Comparison of ENCODE assay signal across 9 cellular contexts in genomic region chr18:31206787-31207381, GRCh38. TPM values are rescaled to one million over a fixed set of nuclear protein-coding genes. Genes with fewer than 3 reads are reported as not detected.
DNase-seq lines count a peak whose midpoint lies in the region; ATAC-seq, FAIRE-seq and TF ChIP-seq lines count a peak whose summit lies in the region.
"Had no signal": no experiment of that assay in that cellular context is flagged by ENCODE, and none has a peak within 500 bp of the region (broad histone marks: within the 10 kb centered on the region; RNA-seq: fewer than 3 reads in every experiment).

No MANE protein-coding gene starts in this region.

- TF ChIP-seq EP300 in upper lobe of left lung (IDR thresholded peaks at IDR 0.05) = no peak

- H3K36me3 ChIP-seq in keratinocyte (ENCODE audit: control insufficient read depth in 2 of 2, extremely low read depth in 1 of 2, insufficient read depth in 2 of 2, low read length in 2 of 2) = no peaks in the 10 kb centered on the region
- H3K36me3 ChIP-seq in upper lobe of left lung = no peaks in the 10 kb centered on the region

- peak overlapping the region; percentile 77 for H3K4me2 ChIP-seq in keratinocyte (ENCODE audit: control insufficient read depth, extremely low read depth, insufficient read depth, low read depth, low read length)

- WGBS in upper lobe of left lung, 2 donors = 8 to 14% methylated on average over 11 of the region's 11 CpGs

- dilution Hi-C loops in keratinocyte (cut with MboI; ENCODE audit: extremely low pct_ligation_motif_present, low sequenced_read_pairs) = no loop called here

- peak overlapping the region; percentile 7; the same call in 1 of the 2 replicates for H3K4me3 ChIP-seq in GM12864 (ENCODE audit: low read depth, low read length)
- H3K4me3 ChIP-seq in keratinocyte (ENCODE audit: control insufficient read depth in 2 of 3, extremely low read depth in 1 of 3, insufficient read depth in 2 of 3, low read depth in 1 of 3, low read length in 3 of 3) = peak overlapping the region; percentile 23 to 46 (median 32)
- peak overlapping the region in 1 of 4 donors; percentile 11 for H3K4me3 ChIP-seq in upper lobe of left lung

- peak; percentile 54 for DNase-seq in GM12864 (ENCODE audit: low read depth)
- DNase-seq in HPDE6-E6E7 (ENCODE audit: extremely low spot score) = peak; percentile 86
- DNase-seq in T1000 (lab: John Stamatoyannopoulos, UW) = peak; percentile 53
- peak; percentile 77 for DNase-seq in keratinocyte (ENCODE audit: low read depth, low spot score)
- peak in 1 of 2 donors; percentile 89 for DNase-seq in upper lobe of left lung
- no peak for DNase-seq in NCI-H226
- DNase-seq in NCI-H526 (lab: John Stamatoyannopoulos, UW) = no peak

- H3K4me1 ChIP-seq in keratinocyte (ENCODE audit: control insufficient read depth, extremely low read depth, insufficient read depth, low read length) (peaks cover 59% of the 10 kb centered on the region), upper lobe of left lung (peaks cover 3 to 12% (median 6%) of the 10 kb centered on the region in 4 donors)

- no peaks in the 10 kb centered on the region for H4K20me1 ChIP-seq in keratinocyte (ENCODE audit: control insufficient read depth, extremely low read depth, insufficient read depth, low read length)

- FAIRE-seq in keratinocyte (lab: Jason Lieb, UNC) = peak; percentile 95

- TF ChIP-seq CTCF in GM12864 (IDR thresholded peaks at IDR 0.05; ENCODE audit: low read depth, low read length, missing control alignments) = peak; percentile 62
- peak; percentile 6 to 47 (median 29) for TF ChIP-seq CTCF in keratinocyte (optimal IDR thresholded peaks at IDR 0.05 in 1 of 3, IDR thresholded peaks at IDR 0.05 in 1 of 3, conservative IDR thresholded peaks at IDR 0.05 in 1 of 3; ENCODE audit: extremely low read depth in 1 of 3, insufficient read depth in 2 of 3, low read length in 3 of 3)
- peak in 5 of 6 experiments; percentile 32 to 68 (median 46) for TF ChIP-seq CTCF in upper lobe of left lung (IDR thresholded peaks at IDR 0.05)

- peak overlapping the region; percentile 45 for H2AFZ ChIP-seq in keratinocyte (ENCODE audit: control insufficient read depth, low read length)

- H3K9me3 ChIP-seq in keratinocyte (ENCODE audit: control insufficient read depth, low read depth, low read length) (no peaks in the 10 kb centered on the region), upper lobe of left lung (no peaks in the 10 kb centered on the region)

- H3K27ac ChIP-seq in keratinocyte (ENCODE audit: control insufficient read depth, insufficient read depth, low read length) (peak overlapping the region; percentile 73), upper lobe of left lung (peak overlapping the region in 2 of 4 donors; percentile 36 to 58)

- no peaks in the 10 kb centered on the region for H3K9me1 ChIP-seq in keratinocyte (ENCODE audit: control insufficient read depth, extremely low read depth, insufficient read depth, low read length)

- H3K27me3 ChIP-seq in keratinocyte (ENCODE audit: control insufficient read depth, extremely low read depth, insufficient read depth, low read length) (no peaks in the 10 kb centered on the region), upper lobe of left lung (no peaks in the 10 kb centered on the region)

- ATAC-seq in GM21619 (IDR thresholded peaks at IDR 0.05; ENCODE audit: unreplicated experiment) (peak; percentile 96), upper lobe of left lung (ENCODE audit: low FRiP score in 2 of 2) (peak; percentile 91 to 94)

- peak in 2 of 4 donors; percentile 14 to 37 for TF ChIP-seq POLR2A in upper lobe of left lung (IDR thresholded peaks at IDR 0.05)

- H3K79me2 ChIP-seq in keratinocyte (ENCODE audit: control insufficient read depth, insufficient read depth, low read length) = no peaks in the 10 kb centered on the region

- H3K9ac ChIP-seq in keratinocyte (ENCODE audit: control insufficient read depth, extremely low read depth, insufficient read depth, low read length) = peak overlapping the region; percentile 56

RNA-seq across cellular contexts. Expression of gene DSC1, which starts 44.2 kb away (rescaled TPM):
- polyA plus RNA-seq in keratinocyte = 3.1 to 25.1 TPM (median 11.2 TPM) in 3 replicates
- 394 TPM for polyA plus RNA-seq in keratinocyte (2011; ENCODE audit: low read depth)
- polyA plus RNA-seq in keratinocyte (2011; cell fraction: cytosol; rRNA removed) = 0.83 and 1.5 TPM in 2 replicates
- 9.9 and 13.5 TPM in 2 replicates for polyA plus RNA-seq in keratinocyte (2011; cell fraction: nucleus; rRNA removed)
- polyA plus RNA-seq in keratinocyte (2012; ENCODE audit: low replicate concordance) = 2.3 and 219 TPM in 2 replicates
- 1.7 to 38.8 TPM (median 24.1 TPM) in 3 replicates for polyA minus RNA-seq in keratinocyte
- 3.5 TPM for polyA minus RNA-seq in keratinocyte (2011; cell fraction: cytosol; rRNA and poly(A)+ RNA removed)
- polyA minus RNA-seq in keratinocyte (2011; cell fraction: nucleus; rRNA and poly(A)+ RNA removed) = 30.0 and 43.8 TPM in 2 replicates
- total RNA-seq in upper lobe of left lung = not detected
- total RNA-seq: fibroblast of villous mesenchyme had no signal

Comparison
In these comparisons a context has a peak if more than half of its experiments do, and no peak if none do; other contexts are left out.
1. DNase-seq: peak in GM12864 (single experiment), HPDE6-E6E7 (single experiment), T1000 (single experiment) and keratinocyte (single experiment); none in NCI-H226 (single experiment) and NCI-H526 (0 of 2).
2. Peak in every context shown above with its lines, with median percentiles within 50 percentile points of each other: CTCF ChIP-seq.